15 cellular contexts compared by ENCODE assay signal in the genomic region with DNA sequence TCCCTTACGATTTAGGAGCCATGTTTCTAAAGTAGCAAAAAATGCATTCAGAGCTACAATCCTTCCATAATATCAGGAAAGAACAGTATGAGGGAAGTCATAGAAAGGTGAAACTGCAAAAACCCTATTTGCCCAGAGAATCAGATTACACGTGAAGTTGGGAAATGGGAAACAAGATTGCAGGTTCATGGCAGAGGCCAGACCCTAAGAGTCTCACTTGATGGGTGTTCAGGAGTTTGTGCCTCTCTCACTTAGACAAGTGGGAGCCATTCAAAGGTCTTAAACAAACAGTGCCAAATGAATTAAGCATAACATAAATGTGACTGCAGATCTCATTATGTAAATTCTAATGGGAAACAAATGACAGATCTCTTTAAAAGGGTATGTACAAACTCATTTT.
DNase-seq lines count a peak whose midpoint lies in the region; ATAC-seq and TF ChIP-seq lines count a peak whose summit lies in the region.
"Had no signal": no experiment of that assay in that cellular context is flagged by ENCODE, and none has a peak within 500 bp of the region (broad histone marks: within the 10 kb centered on the region; RNA-seq: fewer than 3 reads in every experiment).

No MANE protein-coding gene starts in this region.

- intact Hi-C loops in upper lobe of right lung (cut with DNase I), result no loop called here

- H3K4me3 ChIP-seq in upper lobe of right lung (no peak overlapping the region), Karpas-422 (ENCODE audit: low read length) (no peak overlapping the region)
- H3K4me3 ChIP-seq: BLaER1, HAP-1 had no signal

- H3K27me3 ChIP-seq in upper lobe of right lung (no peaks in the 10 kb centered on the region), Karpas-422 (ENCODE audit: low read length) (no peaks in the 10 kb centered on the region)
- H3K27me3 ChIP-seq: BLaER1 had no signal

- ATAC-seq in upper lobe of right lung, result peak; percentile 50
- no peak for ATAC-seq in HG03354 (IDR thresholded peaks at IDR 0.05; ENCODE audit: poor library complexity, severe bottlenecking, unreplicated experiment)
- ATAC-seq: Panc1, Right ventricle myocardium inferior had no signal

- H3K9ac ChIP-seq in Karpas-422 (ENCODE audit: low read length), result no peak overlapping the region
- H3K9ac ChIP-seq: BLaER1 had no signal

- no peaks in the 10 kb centered on the region for H3K9me3 ChIP-seq in upper lobe of right lung
- H3K9me3 ChIP-seq in Karpas-422 (ENCODE audit: low read length), result peaks cover 14% of the 10 kb centered on the region
- H3K9me3 ChIP-seq: BLaER1, HAP-1 had no signal

- H3K4me2 ChIP-seq in Karpas-422 (ENCODE audit: low read depth, low read length, poor library complexity, severe bottlenecking), result no peak overlapping the region
- H3K4me2 ChIP-seq: BLaER1 had no signal

- no peaks in the 10 kb centered on the region for H3K9me2 ChIP-seq in Karpas-422 (replicated peaks; ENCODE audit: insufficient read depth, low read length)

- peaks cover 9% of the 10 kb centered on the region for H3K36me3 ChIP-seq in upper lobe of right lung
- no peaks in the 10 kb centered on the region for H3K36me3 ChIP-seq in Karpas-422 (ENCODE audit: insufficient read depth, low read length)
- H3K36me3 ChIP-seq: HAP-1 had no signal

- no peak for TF ChIP-seq CTCF in upper lobe of right lung (IDR thresholded peaks at IDR 0.05)

- H2AFZ ChIP-seq in Karpas-422 (ENCODE audit: low read length), result no peak overlapping the region

- no peaks in the 10 kb centered on the region for H4K20me1 ChIP-seq in Karpas-422 (ENCODE audit: insufficient read depth, low read depth, low read length)
- H4K20me1 ChIP-seq: BLaER1 had no signal

- DNase-seq in NCI-H146 (lab: John Stamatoyannopoulos, UW) (peak; percentile 7), NCI-H146 treated with DMSO at 0.1 percent for 48 hours (lab: John Stamatoyannopoulos, UW; ENCODE audit: unreplicated experiment) (no peak), NCI-H187 treated with DMSO at 0.1 percent for 48 hours (lab: John Stamatoyannopoulos, UW) (peak; percentile 67), NCI-H69 (lab: John Stamatoyannopoulos, UW) (peak; percentile 14), upper lobe of right lung (no peak), Karpas-422 (no peak), putamen (ENCODE audit: low spot score) (no peak)
- DNase-seq: NCI-H1694 treated with DMSO at 0.1 percent for 48 hours, NCI-H2227 treated with DMSO at 0.1 percent for 48 hours had no signal

- H3K79me2 ChIP-seq in Karpas-422 (ENCODE audit: low read length), result no peaks in the 10 kb centered on the region

- H3K27ac ChIP-seq in upper lobe of right lung (no peak overlapping the region), Karpas-422 (ENCODE audit: low read length) (no peak overlapping the region)
- H3K27ac ChIP-seq: BLaER1, HL-60 had no signal

- H3K4me1 ChIP-seq in upper lobe of right lung, result no peaks in the 10 kb centered on the region
- H3K4me1 ChIP-seq in Karpas-422 (ENCODE audit: low read length), result no peaks in the 10 kb centered on the region

Comparison
In these comparisons a context has a peak if more than half of its experiments do, and no peak if none do; other contexts are left out.
1. DNase-seq: peak in NCI-H146 (single experiment), NCI-H187 treated with DMSO at 0.1 percent for 48 hours (single experiment) and NCI-H69 (single experiment); none in NCI-H146 treated with DMSO at 0.1 percent for 48 hours (single experiment), upper lobe of right lung (single experiment), Karpas-422 (single experiment) and putamen (single experiment).